1 cellular context compared by ENCODE assay signal in the genomic region with DNA sequence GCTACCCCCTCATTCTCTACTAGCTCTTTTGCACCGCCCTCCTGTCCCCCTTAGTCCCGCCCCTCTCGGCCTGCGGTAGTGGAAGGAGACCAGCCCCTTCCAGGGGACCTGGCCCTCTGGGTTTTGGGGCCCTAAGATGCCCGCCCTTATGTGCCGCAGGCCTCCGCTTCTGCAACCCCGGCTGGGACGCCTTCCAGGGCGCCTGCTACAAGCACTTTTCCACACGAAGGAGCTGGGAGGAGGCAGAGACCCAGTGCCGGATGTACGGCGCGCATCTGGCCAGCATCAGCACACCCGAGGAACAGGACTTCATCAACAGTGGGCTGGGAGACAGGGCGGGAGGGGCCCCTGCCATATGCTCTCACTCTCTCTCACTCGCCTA.
TF ChIP-seq lines count a peak whose summit lies in the region.

No MANE protein-coding gene starts in this region.

TF ChIP-seq in SK-N-SH, 30 proteins besides CTCF, POLR2A, EP300 and RAD21 (continued from another document):
- TF ChIP-seq, protein P1, sequence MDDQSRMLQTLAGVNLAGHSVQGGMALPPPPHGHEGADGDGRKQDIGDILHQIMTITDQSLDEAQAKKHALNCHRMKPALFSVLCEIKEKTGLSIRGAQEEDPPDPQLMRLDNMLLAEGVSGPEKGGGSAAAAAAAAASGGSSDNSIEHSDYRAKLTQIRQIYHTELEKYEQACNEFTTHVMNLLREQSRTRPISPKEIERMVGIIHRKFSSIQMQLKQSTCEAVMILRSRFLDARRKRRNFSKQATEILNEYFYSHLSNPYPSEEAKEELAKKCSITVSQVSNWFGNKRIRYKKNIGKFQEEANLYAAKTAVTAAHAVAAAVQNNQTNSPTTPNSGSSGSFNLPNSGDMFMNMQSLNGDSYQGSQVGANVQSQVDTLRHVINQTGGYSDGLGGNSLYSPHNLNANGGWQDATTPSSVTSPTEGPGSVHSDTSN (IDR thresholded peaks at IDR 0.05): no peak
- TF ChIP-seq RCOR1 (IDR thresholded peaks at IDR 0.05; ENCODE audit: low read length) (no peak), TAF1 (IDR thresholded peaks at IDR 0.05; ENCODE audit: borderline replicate concordance, low read depth, low read length) (no peak)
TF ChIP-seq in SK-N-SH: peak in this region for 0.
